Comparison of ENCODE assay signal across 19 cellular contexts in the genomic region with DNA sequence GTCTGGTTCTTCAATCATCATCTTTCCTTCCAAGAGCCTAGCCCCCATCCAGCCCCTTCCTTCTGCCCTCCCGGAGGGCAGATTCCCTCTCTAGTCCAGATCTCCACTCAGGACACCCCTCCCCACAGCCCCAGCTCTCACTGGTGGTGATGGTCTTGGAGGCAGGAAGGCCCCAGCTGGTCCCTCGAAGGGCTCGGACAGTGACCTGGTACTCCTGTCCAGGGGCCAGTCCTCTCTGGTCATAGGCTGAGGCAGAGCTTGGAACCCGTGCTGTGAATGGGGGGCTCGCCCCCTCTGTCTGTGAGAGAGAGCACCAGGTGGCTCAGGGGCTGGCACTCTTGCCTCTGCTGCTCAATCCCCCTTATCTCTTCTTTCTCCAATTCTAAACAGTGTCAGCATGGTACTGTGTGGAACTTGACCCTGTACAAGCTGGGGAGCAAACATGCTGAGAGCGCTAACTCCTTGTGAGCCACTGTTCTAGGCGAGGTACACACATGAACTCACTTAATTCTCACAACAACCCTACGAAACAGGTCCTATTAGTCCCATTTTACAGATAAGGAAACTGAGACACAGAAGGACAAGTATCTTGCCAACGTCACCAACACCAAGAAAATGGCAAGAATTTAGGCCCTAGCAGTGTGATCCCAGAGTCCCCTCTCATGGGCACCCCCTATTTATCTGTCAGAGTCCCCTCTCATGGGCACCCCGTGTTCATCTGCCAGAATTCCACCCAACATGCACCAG. TPM values are rescaled to one million over a fixed set of nuclear protein-coding genes. Genes with fewer than 3 reads are reported as not detected.
DNase-seq lines count a peak whose midpoint lies in the region; ATAC-seq, FAIRE-seq and TF ChIP-seq lines count a peak whose summit lies in the region.
"Had no signal": no experiment of that assay in that cellular context is flagged by ENCODE, and none has a peak within 500 bp of the region (broad histone marks: within the 10 kb centered on the region; RNA-seq: fewer than 3 reads in every experiment).

No MANE protein-coding gene starts in this region.

- POLR2A ChIA-PET in CD4-positive, alpha-beta memory T cell (lab: Charles Lee; ENCODE audit: partially characterized antibody): no interaction called here

- DNase-seq in CD4-positive, alpha-beta memory T cell: no peak
- DNase-seq in T-helper 17 cell: no peak
- DNase-seq in hepatocyte (ENCODE audit: low spot score): no peak
- DNase-seq in H54 (ENCODE audit: insufficient read length, low spot score): no peak
- no peak for DNase-seq in WERI-Rb-1
- DNase-seq in NK-92 treated with Interleukin-12 subunit alpha and Interleukin-12 subunit beta, amount 100 ng/mL, for 24 hours (lab: John Stamatoyannopoulos, UW): no peak
- DNase-seq: BE2C; CD8-positive, alpha-beta memory T cell; NCI-H1436 treated with DMSO at 0.1 percent for 48 hours; NCI-H2081 treated with DMSO at 0.1 percent for 48 hours; NCI-H345; NCI-H69; PC-3 had no signal

- no peaks in the 10 kb centered on the region for H3K36me3 ChIP-seq in CD4-positive, alpha-beta memory T cell (ENCODE audit: insufficient read depth, low read length)
- no peaks in the 10 kb centered on the region for H3K36me3 ChIP-seq in hepatocyte (replicated peaks; ENCODE audit: insufficient read depth, low read depth)
- H3K36me3 ChIP-seq in subcutaneous abdominal adipose tissue (ENCODE audit: control insufficient read depth in 5 of 5, insufficient read depth in 5 of 5, low read length in 5 of 5): peaks cover 0 to 46% (median 6%) of the 10 kb centered on the region in 5 donors
- H3K36me3 ChIP-seq in WERI-Rb-1: no peaks in the 10 kb centered on the region
- H3K36me3 ChIP-seq: BE2C had no signal

- no peak overlapping the region for H3K9ac ChIP-seq in subcutaneous abdominal adipose tissue (ENCODE audit: low read length in 5 of 5)

- no peak overlapping the region for H2AFZ ChIP-seq in hepatocyte

- intact Hi-C loops in CD4-positive, alpha-beta memory T cell (cut with micrococcal nuclease): no loop called here

- TF ChIP-seq POLR2A in H54 (IDR thresholded peaks at IDR 0.05; ENCODE audit: low read depth, low read length): no peak

- no peaks in the 10 kb centered on the region for H3K4me1 ChIP-seq in CD4-positive, alpha-beta memory T cell (ENCODE audit: insufficient read depth, low read length)
- H3K4me1 ChIP-seq in hepatocyte (ENCODE audit: insufficient read depth): peaks cover 58% of the 10 kb centered on the region
- H3K4me1 ChIP-seq in subcutaneous abdominal adipose tissue (ENCODE audit: control insufficient read depth in 5 of 5, insufficient read depth in 5 of 5, low read length in 5 of 5): peaks cover 0 to 32% (median 18%) of the 10 kb centered on the region in 5 donors
- H3K4me1 ChIP-seq: BE2C had no signal

- peak overlapping the region; percentile 72 for H3K4me2 ChIP-seq in hepatocyte

- H3K36me3 Mint-ChIP-seq in CD4-positive, alpha-beta memory T cell: no peaks in the 10 kb centered on the region
- peaks cover 3% of the 10 kb centered on the region for H3K36me3 Mint-ChIP-seq in T-helper 17 cell (ENCODE audit: low read depth)
- H3K36me3 Mint-ChIP-seq: CD8-positive, alpha-beta memory T cell had no signal

- H3K9me3 Mint-ChIP-seq in CD4-positive, alpha-beta memory T cell: no peaks in the 10 kb centered on the region
- H3K9me3 Mint-ChIP-seq: CD8-positive, alpha-beta memory T cell had no signal

- WGBS in hepatocyte (ENCODE audit: low lambda C conversion rate, missing lambda C conversion rate): 78% methylated on average over 10 of the region's 10 CpGs

- H3K4me1 Mint-ChIP-seq in CD4-positive, alpha-beta memory T cell: peaks cover 1 to 15% (median 3%) of the 10 kb centered on the region in 4 donors
- H3K4me1 Mint-ChIP-seq in T-helper 17 cell: peaks cover 5% of the 10 kb centered on the region

- H3K27ac Mint-ChIP-seq in CD4-positive, alpha-beta memory T cell: peak overlapping the region in 4 of 7 donors; percentile 18 to 79 (median 74)
- H3K27ac Mint-ChIP-seq in T-helper 17 cell: no peak overlapping the region

- H3K9me3 ChIP-seq in CD4-positive, alpha-beta memory T cell (ENCODE audit: control insufficient read depth in 1 of 2, low read length in 2 of 2): no peaks in the 10 kb centered on the region
- H3K9me3 ChIP-seq in T-helper 17 cell (ENCODE audit: control insufficient read depth, low read length, poor library complexity, severe bottlenecking) (no peaks in the 10 kb centered on the region), hepatocyte (ENCODE audit: low read depth) (no peaks in the 10 kb centered on the region), subcutaneous abdominal adipose tissue (ENCODE audit: control insufficient read depth in 5 of 5, low read length in 5 of 5) (no peaks in the 10 kb centered on the region), WERI-Rb-1 (ENCODE audit: severe bottlenecking) (no peaks in the 10 kb centered on the region)
- H3K9me3 ChIP-seq: BE2C had no signal

- H4K20me1 ChIP-seq in hepatocyte (ENCODE audit: insufficient read depth, poor library complexity, severe bottlenecking): no peaks in the 10 kb centered on the region

- no peak overlapping the region for H3K27ac ChIP-seq in CD4-positive, alpha-beta memory T cell (ENCODE audit: low read depth, low read length)
- peak overlapping the region; percentile 90 for H3K27ac ChIP-seq in hepatocyte
- H3K27ac ChIP-seq in subcutaneous abdominal adipose tissue (ENCODE audit: low read depth, low read length): peak overlapping the region; percentile 11
- H3K27ac ChIP-seq in WERI-Rb-1: no peak overlapping the region
- H3K27ac ChIP-seq: SK-N-MC had no signal

- no peaks in the 10 kb centered on the region for H3K9me2 ChIP-seq in hepatocyte (replicated peaks; ENCODE audit: insufficient read depth)

- H3K4me3 ChIP-seq in CD4-positive, alpha-beta memory T cell (ENCODE audit: low read length in 2 of 2): no peak overlapping the region
- H3K4me3 ChIP-seq in hepatocyte (no peak overlapping the region), subcutaneous abdominal adipose tissue (ENCODE audit: low read depth in 1 of 5, low read length in 5 of 5) (no peak overlapping the region), WERI-Rb-1 (ENCODE audit: low read depth, low read length) (no peak overlapping the region)
- H3K4me3 ChIP-seq: SK-N-MC had no signal

- TF ChIP-seq CTCF in hepatocyte (IDR thresholded peaks at IDR 0.05; ENCODE audit: poor library complexity): no peak
- no peak for TF ChIP-seq CTCF in WERI-Rb-1 (IDR thresholded peaks at IDR 0.05; ENCODE audit: low read depth, low read length)

- peaks cover 16% of the 10 kb centered on the region for H3K27me3 ChIP-seq in CD4-positive, alpha-beta memory T cell (ENCODE audit: insufficient read depth, low read length)
- H3K27me3 ChIP-seq in hepatocyte (no peaks in the 10 kb centered on the region), subcutaneous abdominal adipose tissue (ENCODE audit: control insufficient read depth in 5 of 5, insufficient read depth in 4 of 5, low read length in 5 of 5) (peaks cover 0 to 25% (median 10%) of the 10 kb centered on the region in 5 donors), WERI-Rb-1 (ENCODE audit: insufficient read depth, low read depth, severe bottlenecking) (no peaks in the 10 kb centered on the region)

- CTCF ChIA-PET in CD4-positive, alpha-beta memory T cell (lab: Charles Lee; ENCODE audit: partially characterized antibody): interaction anchor here (1.0 to 3.4 kb wide), 2 partner anchors 28 to 65 kb away, joined by 3 to 9 read pairs; no protein-coding TSS in a partner anchor

- H3K4me3 Mint-ChIP-seq in CD4-positive, alpha-beta memory T cell: peak overlapping the region in 2 of 8 donors; percentile 8 to 41
- H3K4me3 Mint-ChIP-seq in T-helper 17 cell: peak overlapping the region; percentile 28

- no peaks in the 10 kb centered on the region for H3K79me2 ChIP-seq in hepatocyte

- peaks cover 19 to 20% of the 10 kb centered on the region in 2 donors for H3K27me3 Mint-ChIP-seq in CD4-positive, alpha-beta memory T cell
- H3K27me3 Mint-ChIP-seq in T-helper 17 cell: peaks cover 47% of the 10 kb centered on the region

- ATAC-seq in T-helper 17 cell (no peak), GM21717 (IDR thresholded peaks at IDR 0.05; ENCODE audit: unreplicated experiment) (no peak)
- ATAC-seq: HCT116, PC-3 had no signal

- FAIRE-seq in H54 (lab: Jason Lieb, UNC): no peak

RNA-seq across cellular contexts. Expression of a gene that starts 19.9 kb away (rescaled TPM):
- 10 to 100 TPM; 16.5 to 22.4 TPM for total RNA-seq in CD4-positive, alpha-beta memory T cell
- polyA plus RNA-seq in CD4-positive, alpha-beta memory T cell: under 1 TPM in 1 of 2 donors, not detected in 1; 0.31 TPM
- total RNA-seq in T-helper 17 cell: 10 to 100 TPM in 1 of 2 donors, 1 to 10 TPM in 1; 7.3 to 11.4 TPM
- 11.6 and 22.0 TPM in 2 replicates for total RNA-seq in hepatocyte
- polyA plus RNA-seq in hepatocyte: 7.3 and 9.2 TPM in 2 replicates
- polyA plus RNA-seq: CD8-positive, alpha-beta memory T cell had no signal

RNA-seq across cellular contexts. Expression of a gene that starts 38.8 kb away (rescaled TPM):
- total RNA-seq in CD4-positive, alpha-beta memory T cell: 100 to 1,000 TPM; 151 to 154 TPM
- polyA plus RNA-seq in CD4-positive, alpha-beta memory T cell: 10 to 100 TPM; 11.4 to 27.7 TPM
- total RNA-seq in T-helper 17 cell (100 to 1,000 TPM; 107 to 117 TPM), hepatocyte (37.9 and 41.9 TPM in 2 replicates)
- 43.7 and 52.6 TPM in 2 replicates for polyA plus RNA-seq in hepatocyte

RNA-seq across cellular contexts. Expression of a gene that starts 40.8 kb away (rescaled TPM):
- total RNA-seq in CD4-positive, alpha-beta memory T cell: 1 to 10 TPM; 2.2 to 2.8 TPM
- 1 to 10 TPM; 2.0 to 3.0 TPM for polyA plus RNA-seq in CD4-positive, alpha-beta memory T cell
- total RNA-seq in T-helper 17 cell: 1 to 10 TPM; 1.5 to 1.6 TPM
- 5.7 and 6.0 TPM in 2 replicates for total RNA-seq in hepatocyte
- 6.2 and 6.3 TPM in 2 replicates for polyA plus RNA-seq in hepatocyte

RNA-seq across cellular contexts. Expression of a gene that starts 51.0 kb away (rescaled TPM):
- total RNA-seq in CD4-positive, alpha-beta memory T cell: under 1 TPM; 0.39 to 0.61 TPM
- polyA plus RNA-seq in CD4-positive, alpha-beta memory T cell: not detected
- under 1 TPM; 0.35 to 0.76 TPM for total RNA-seq in T-helper 17 cell
- total RNA-seq in hepatocyte: 0.12 and 1.4 TPM in 2 replicates
- 1.7 and 2.4 TPM in 2 replicates for polyA plus RNA-seq in hepatocyte
- total RNA-seq: Daoy, HT1080, PC-3 had no signal
- polyA plus RNA-seq: CD8-positive, alpha-beta memory T cell had no signal

Comparison
In these comparisons a context has a peak if more than half of its experiments do, and no peak if none do; other contexts are left out.
1. H3K27ac ChIP-seq: peak in hepatocyte (single experiment) and subcutaneous abdominal adipose tissue (single experiment); none in CD4-positive, alpha-beta memory T cell (single experiment) and WERI-Rb-1 (single experiment).